ENCODE assay signal across 1 cellular context in the genomic region with DNA sequence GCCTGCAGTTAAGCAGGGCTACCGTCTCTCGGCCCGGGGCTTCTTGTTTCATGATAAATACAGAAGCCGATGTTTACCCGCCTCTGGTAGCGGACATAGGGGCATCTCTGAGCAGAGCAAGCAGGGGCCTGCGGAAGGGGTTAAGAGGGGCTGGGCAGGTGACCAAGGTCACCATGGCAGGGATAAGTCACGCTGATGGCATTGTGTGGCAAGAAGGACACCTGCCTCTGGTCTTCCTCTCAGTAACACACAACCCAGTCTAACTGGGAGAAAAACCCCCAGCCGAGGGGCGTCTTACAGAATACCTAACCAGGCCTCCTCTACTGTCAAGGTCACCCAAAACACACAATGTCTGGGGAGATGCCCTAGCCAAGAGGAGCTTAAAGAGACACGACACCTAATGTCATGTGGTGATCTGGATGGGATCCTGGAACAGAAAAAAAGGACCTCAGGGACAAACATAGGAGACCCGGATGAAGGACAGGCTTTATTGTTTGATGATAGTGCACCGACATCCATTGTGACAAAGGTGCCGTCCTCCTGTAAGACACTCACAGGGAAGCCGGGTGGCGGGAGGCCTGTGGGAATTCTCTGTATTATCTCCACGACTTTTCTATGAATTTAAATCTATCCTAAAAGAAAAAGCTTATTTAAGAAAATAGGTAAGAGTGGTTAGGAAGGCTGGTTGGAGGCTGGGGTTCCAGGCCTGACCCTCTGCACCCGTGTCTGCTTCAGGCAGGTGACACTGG.
TF ChIP-seq lines count a peak whose summit lies in the region.

No MANE protein-coding gene starts in this region.

TF ChIP-seq in HepG2, 621 proteins besides CTCF, POLR2A, EP300 and RAD21 (continued from another document and continues in another):
- TF ChIP-seq, protein P1, sequence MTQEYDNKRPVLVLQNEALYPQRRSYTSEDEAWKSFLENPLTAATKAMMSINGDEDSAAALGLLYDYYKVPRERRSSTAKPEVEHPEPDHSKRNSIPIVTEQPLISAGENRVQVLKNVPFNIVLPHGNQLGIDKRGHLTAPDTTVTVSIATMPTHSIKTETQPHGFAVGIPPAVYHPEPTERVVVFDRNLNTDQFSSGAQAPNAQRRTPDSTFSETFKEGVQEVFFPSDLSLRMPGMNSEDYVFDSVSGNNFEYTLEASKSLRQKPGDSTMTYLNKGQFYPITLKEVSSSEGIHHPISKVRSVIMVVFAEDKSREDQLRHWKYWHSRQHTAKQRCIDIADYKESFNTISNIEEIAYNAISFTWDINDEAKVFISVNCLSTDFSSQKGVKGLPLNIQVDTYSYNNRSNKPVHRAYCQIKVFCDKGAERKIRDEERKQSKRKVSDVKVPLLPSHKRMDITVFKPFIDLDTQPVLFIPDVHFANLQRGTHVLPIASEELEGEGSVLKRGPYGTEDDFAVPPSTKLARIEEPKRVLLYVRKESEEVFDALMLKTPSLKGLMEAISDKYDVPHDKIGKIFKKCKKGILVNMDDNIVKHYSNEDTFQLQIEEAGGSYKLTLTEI (CRISPR knock-in tag; conservative IDR thresholded peaks at IDR 0.05), result no peak
- peak; percentile 38; the same call in 1 of the 2 replicates for TF ChIP-seq KDM5A (IDR thresholded peaks at IDR 0.05; ENCODE audit: borderline replicate concordance, low read length)
- TF ChIP-seq PTBP1 (IDR thresholded peaks at IDR 0.05; ENCODE audit: low read depth, low read length, poor library complexity, severe bottlenecking), result no peak
- TF ChIP-seq RFXAP (CRISPR knock-in tag; IDR thresholded peaks at IDR 0.05; ENCODE audit: borderline replicate concordance), result peak; percentile 37; the same call in 1 of the 2 replicates
- no peak for TF ChIP-seq FOXK2 (IDR thresholded peaks at IDR 0.05)
- no peak for TF ChIP-seq NBN (conservative IDR thresholded peaks at IDR 0.05)
- TF ChIP-seq SALL1 (CRISPR knock-in tag; IDR thresholded peaks at IDR 0.05), result peak; percentile 30; the same call in 1 of the 2 replicates
- TF ChIP-seq, protein P2, sequence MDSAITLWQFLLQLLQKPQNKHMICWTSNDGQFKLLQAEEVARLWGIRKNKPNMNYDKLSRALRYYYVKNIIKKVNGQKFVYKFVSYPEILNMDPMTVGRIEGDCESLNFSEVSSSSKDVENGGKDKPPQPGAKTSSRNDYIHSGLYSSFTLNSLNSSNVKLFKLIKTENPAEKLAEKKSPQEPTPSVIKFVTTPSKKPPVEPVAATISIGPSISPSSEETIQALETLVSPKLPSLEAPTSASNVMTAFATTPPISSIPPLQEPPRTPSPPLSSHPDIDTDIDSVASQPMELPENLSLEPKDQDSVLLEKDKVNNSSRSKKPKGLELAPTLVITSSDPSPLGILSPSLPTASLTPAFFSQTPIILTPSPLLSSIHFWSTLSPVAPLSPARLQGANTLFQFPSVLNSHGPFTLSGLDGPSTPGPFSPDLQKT (CRISPR knock-in tag; IDR thresholded peaks at IDR 0.05; ENCODE audit: borderline replicate concordance), result no peak
- TF ChIP-seq, protein P3, sequence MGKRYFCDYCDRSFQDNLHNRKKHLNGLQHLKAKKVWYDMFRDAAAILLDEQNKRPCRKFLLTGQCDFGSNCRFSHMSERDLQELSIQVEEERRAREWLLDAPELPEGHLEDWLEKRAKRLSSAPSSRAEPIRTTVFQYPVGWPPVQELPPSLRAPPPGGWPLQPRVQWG (CRISPR knock-in tag; IDR thresholded peaks at IDR 0.05; ENCODE audit: borderline replicate concordance, low read depth), result no peak
- no peak for TF ChIP-seq ZNF589 (CRISPR knock-in tag; conservative IDR thresholded peaks at IDR 0.05)
- TF ChIP-seq NFE2 (CRISPR knock-in tag; IDR thresholded peaks at IDR 0.05), result no peak
- no peak for TF ChIP-seq ZNF547 (CRISPR knock-in tag; IDR thresholded peaks at IDR 0.05)
- TF ChIP-seq ZNF260 (CRISPR knock-in tag; IDR thresholded peaks at IDR 0.05; ENCODE audit: borderline replicate concordance, low read depth), result no peak
- no peak for TF ChIP-seq ZFP36 (IDR thresholded peaks at IDR 0.05; ENCODE audit: borderline replicate concordance, low read depth, low read length, partially characterized antibody)
- TF ChIP-seq, protein P4, sequence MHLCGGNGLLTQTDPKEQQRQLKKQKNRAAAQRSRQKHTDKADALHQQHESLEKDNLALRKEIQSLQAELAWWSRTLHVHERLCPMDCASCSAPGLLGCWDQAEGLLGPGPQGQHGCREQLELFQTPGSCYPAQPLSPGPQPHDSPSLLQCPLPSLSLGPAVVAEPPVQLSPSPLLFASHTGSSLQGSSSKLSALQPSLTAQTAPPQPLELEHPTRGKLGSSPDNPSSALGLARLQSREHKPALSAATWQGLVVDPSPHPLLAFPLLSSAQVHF (CRISPR knock-in tag; IDR thresholded peaks at IDR 0.05), result no peak
- TF ChIP-seq HOXA5 (CRISPR knock-in tag; IDR thresholded peaks at IDR 0.05), result peak; percentile 18; the same call in 1 of the 2 replicates
- TF ChIP-seq, protein P5, sequence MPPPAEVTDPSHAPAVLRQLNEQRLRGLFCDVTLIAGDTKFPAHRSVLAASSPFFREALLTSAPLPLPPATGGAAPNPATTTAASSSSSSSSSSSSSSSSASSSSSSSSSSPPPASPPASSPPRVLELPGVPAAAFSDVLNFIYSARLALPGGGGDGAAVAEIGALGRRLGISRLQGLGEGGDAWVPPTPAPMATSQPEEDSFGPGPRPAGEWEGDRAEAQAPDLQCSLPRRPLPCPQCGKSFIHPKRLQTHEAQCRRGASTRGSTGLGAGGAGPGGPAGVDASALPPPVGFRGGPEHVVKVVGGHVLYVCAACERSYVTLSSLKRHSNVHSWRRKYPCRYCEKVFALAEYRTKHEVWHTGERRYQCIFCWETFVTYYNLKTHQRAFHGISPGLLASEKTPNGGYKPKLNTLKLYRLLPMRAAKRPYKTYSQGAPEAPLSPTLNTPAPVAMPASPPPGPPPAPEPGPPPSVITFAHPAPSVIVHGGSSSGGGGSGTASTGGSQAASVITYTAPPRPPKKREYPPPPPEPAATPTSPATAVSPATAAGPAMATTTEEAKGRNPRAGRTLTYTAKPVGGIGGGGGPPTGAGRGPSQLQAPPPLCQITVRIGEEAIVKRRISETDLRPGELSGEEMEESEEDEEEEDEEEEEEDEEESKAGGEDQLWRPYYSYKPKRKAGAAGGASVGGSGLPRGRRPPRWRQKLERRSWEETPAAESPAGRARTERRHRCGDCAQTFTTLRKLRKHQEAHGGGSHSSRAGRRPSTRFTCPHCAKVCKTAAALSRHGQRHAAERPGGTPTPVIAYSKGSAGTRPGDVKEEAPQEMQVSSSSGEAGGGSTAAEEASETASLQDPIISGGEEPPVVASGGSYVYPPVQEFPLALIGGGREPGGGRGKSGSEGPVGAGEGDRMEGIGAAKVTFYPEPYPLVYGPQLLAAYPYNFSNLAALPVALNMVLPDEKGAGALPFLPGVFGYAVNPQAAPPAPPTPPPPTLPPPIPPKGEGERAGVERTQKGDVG (CRISPR knock-in tag; IDR thresholded peaks at IDR 0.05; ENCODE audit: borderline replicate concordance), result 0 out of 2 replicates have a peak, but pooled peaks have one; percentile 38
- peak; percentile 46 for TF ChIP-seq RARA (CRISPR knock-in tag; IDR thresholded peaks at IDR 0.05)
- no peak; the same call in 1 of the 2 replicates for TF ChIP-seq ZNF775 (CRISPR knock-in tag; IDR thresholded peaks at IDR 0.05; ENCODE audit: borderline replicate concordance)
- TF ChIP-seq, protein P6, sequence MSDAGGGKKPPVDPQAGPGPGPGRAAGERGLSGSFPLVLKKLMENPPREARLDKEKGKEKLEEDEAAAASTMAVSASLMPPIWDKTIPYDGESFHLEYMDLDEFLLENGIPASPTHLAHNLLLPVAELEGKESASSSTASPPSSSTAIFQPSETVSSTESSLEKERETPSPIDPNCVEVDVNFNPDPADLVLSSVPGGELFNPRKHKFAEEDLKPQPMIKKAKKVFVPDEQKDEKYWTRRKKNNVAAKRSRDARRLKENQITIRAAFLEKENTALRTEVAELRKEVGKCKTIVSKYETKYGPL (CRISPR knock-in tag; IDR thresholded peaks at IDR 0.05), result no peak
- TF ChIP-seq, protein P7, sequence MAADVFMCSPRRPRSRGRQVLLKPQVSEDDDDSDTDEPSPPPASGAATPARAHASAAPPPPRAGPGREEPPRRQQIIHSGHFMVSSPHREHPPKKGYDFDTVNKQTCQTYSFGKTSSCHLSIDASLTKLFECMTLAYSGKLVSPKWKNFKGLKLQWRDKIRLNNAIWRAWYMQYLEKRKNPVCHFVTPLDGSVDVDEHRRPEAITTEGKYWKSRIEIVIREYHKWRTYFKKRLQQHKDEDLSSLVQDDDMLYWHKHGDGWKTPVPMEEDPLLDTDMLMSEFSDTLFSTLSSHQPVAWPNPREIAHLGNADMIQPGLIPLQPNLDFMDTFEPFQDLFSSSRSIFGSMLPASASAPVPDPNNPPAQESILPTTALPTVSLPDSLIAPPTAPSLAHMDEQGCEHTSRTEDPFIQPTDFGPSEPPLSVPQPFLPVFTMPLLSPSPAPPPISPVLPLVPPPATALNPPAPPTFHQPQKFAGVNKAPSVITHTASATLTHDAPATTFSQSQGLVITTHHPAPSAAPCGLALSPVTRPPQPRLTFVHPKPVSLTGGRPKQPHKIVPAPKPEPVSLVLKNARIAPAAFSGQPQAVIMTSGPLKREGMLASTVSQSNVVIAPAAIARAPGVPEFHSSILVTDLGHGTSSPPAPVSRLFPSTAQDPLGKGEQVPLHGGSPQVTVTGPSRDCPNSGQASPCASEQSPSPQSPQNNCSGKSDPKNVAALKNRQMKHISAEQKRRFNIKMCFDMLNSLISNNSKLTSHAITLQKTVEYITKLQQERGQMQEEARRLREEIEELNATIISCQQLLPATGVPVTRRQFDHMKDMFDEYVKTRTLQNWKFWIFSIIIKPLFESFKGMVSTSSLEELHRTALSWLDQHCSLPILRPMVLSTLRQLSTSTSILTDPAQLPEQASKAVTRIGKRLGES (CRISPR knock-in tag; IDR thresholded peaks at IDR 0.05; ENCODE audit: borderline replicate concordance), result no peak
- no peak for TF ChIP-seq KDM4B (CRISPR knock-in tag; IDR thresholded peaks at IDR 0.05)
- no peak for TF ChIP-seq ZNF737 (CRISPR knock-in tag; IDR thresholded peaks at IDR 0.05; ENCODE audit: borderline replicate concordance)
- TF ChIP-seq ZNF383 (CRISPR knock-in tag; IDR thresholded peaks at IDR 0.05; ENCODE audit: borderline replicate concordance), result no peak
- no peak for TF ChIP-seq TBX2 (CRISPR knock-in tag; IDR thresholded peaks at IDR 0.05; ENCODE audit: borderline replicate concordance)
- TF ChIP-seq, protein P8, sequence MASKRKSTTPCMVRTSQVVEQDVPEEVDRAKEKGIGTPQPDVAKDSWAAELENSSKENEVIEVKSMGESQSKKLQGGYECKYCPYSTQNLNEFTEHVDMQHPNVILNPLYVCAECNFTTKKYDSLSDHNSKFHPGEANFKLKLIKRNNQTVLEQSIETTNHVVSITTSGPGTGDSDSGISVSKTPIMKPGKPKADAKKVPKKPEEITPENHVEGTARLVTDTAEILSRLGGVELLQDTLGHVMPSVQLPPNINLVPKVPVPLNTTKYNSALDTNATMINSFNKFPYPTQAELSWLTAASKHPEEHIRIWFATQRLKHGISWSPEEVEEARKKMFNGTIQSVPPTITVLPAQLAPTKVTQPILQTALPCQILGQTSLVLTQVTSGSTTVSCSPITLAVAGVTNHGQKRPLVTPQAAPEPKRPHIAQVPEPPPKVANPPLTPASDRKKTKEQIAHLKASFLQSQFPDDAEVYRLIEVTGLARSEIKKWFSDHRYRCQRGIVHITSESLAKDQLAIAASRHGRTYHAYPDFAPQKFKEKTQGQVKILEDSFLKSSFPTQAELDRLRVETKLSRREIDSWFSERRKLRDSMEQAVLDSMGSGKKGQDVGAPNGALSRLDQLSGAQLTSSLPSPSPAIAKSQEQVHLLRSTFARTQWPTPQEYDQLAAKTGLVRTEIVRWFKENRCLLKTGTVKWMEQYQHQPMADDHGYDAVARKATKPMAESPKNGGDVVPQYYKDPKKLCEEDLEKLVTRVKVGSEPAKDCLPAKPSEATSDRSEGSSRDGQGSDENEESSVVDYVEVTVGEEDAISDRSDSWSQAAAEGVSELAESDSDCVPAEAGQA (IDR thresholded peaks at IDR 0.05; ENCODE audit: low read depth), result no peak
- TF ChIP-seq, protein P8 (CRISPR knock-in tag; IDR thresholded peaks at IDR 0.05; ENCODE audit: borderline replicate concordance), result no peak
- no peak for TF ChIP-seq ZNF570 (CRISPR knock-in tag; IDR thresholded peaks at IDR 0.05; ENCODE audit: borderline replicate concordance)
- no peak for TF ChIP-seq NCOR1 (IDR thresholded peaks at IDR 0.05; ENCODE audit: borderline replicate concordance, low read length)
- no peak for TF ChIP-seq ZNF546 (CRISPR knock-in tag; conservative IDR thresholded peaks at IDR 0.05)
- TF ChIP-seq RBFOX2 (IDR thresholded peaks at IDR 0.05; ENCODE audit: low read depth, low read length), result no peak
- TF ChIP-seq ZNF441 (CRISPR knock-in tag; IDR thresholded peaks at IDR 0.05; ENCODE audit: borderline replicate concordance), result no peak
- TF ChIP-seq ZNF709 (CRISPR knock-in tag; IDR thresholded peaks at IDR 0.05), result no peak
- TF ChIP-seq KLF9 (CRISPR knock-in tag; IDR thresholded peaks at IDR 0.05; ENCODE audit: low read depth), result no peak
- TF ChIP-seq ZNF431 (CRISPR knock-in tag; IDR thresholded peaks at IDR 0.05; ENCODE audit: borderline replicate concordance, low read depth), result no peak
- TF ChIP-seq TBL1XR1 (IDR thresholded peaks at IDR 0.05; ENCODE audit: borderline replicate concordance, low read length, partially characterized antibody), result no peak
- TF ChIP-seq, protein P9, sequence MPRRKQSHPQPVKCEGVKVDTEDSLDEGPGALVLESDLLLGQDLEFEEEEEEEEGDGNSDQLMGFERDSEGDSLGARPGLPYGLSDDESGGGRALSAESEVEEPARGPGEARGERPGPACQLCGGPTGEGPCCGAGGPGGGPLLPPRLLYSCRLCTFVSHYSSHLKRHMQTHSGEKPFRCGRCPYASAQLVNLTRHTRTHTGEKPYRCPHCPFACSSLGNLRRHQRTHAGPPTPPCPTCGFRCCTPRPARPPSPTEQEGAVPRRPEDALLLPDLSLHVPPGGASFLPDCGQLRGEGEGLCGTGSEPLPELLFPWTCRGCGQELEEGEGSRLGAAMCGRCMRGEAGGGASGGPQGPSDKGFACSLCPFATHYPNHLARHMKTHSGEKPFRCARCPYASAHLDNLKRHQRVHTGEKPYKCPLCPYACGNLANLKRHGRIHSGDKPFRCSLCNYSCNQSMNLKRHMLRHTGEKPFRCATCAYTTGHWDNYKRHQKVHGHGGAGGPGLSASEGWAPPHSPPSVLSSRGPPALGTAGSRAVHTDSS (CRISPR knock-in tag; conservative IDR thresholded peaks at IDR 0.05), result no peak
- no peak for TF ChIP-seq MBNL3 (CRISPR knock-in tag; conservative IDR thresholded peaks at IDR 0.05)
- no peak for TF ChIP-seq HNRNPUL1 (IDR thresholded peaks at IDR 0.05; ENCODE audit: low read depth, low read length)
- no peak for TF ChIP-seq MIER3 (CRISPR knock-in tag; IDR thresholded peaks at IDR 0.05; ENCODE audit: borderline replicate concordance)
- TF ChIP-seq ZNF839 (CRISPR knock-in tag; IDR thresholded peaks at IDR 0.05; ENCODE audit: borderline replicate concordance), result no peak
